19 cellular contexts compared by ENCODE assay signal in the genomic region with DNA sequence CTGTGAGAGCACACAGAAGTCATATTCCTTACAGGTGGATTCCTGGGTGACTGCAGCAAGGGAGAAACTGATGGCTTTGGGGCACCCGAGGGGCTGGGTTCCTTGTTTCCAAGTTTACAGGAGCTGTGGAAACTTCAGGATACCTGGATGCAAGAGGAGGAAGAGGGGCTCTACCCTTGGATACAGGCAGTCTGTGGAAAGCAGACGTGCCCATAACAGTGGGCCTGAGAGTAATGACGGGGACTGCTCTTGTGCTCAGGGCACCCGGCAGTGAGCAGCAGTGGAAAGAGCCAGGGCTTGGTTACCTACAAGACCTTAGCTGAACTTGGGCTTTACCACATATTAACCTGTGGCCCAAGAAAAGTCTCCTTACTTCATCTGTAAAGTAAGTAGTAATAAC.
"Had no signal": no experiment of that assay in that cellular context is flagged by ENCODE, and none has a peak within 500 bp of the region (broad histone marks: within the 10 kb centered on the region; RNA-seq: fewer than 3 reads in every experiment).

No MANE protein-coding gene starts in this region.

- H3K9me3 Mint-ChIP-seq: T-helper 1 cell treated with Interleukin-12 subunit alpha and Interleukin-12 subunit beta and Interleukin-4 antibody, amounts not matched to agents 30 μg/mL and 1 μg/mL, for 36 hours; WTC11 had no signal

- H3K4me1 ChIP-seq: heart left ventricle, parathyroid adenoma, stomach, suprapubic skin, tibial nerve had no signal

- H3K4me1 Mint-ChIP-seq: mesothelial cell of epicardium, nephron had no signal

- H3K27ac Mint-ChIP-seq: activated CD8-positive, alpha-beta memory T cell treated with anti-CD3 and anti-CD28 coated beads, Interleukin-2, amount 10 ng/mL, durations not matched to agents 7 days and 5 days; activated T-helper 2 cell treated with anti-CD3 and anti-CD28 coated beads, Interferon-gamma antibody, Interleukin-2, Interleukin-4, amounts not matched to agents 10 μg/mL and 5 μg/mL and 100 μg/mL, durations not matched to agents 14 hours and 24 hours and 36 hours; mesothelial cell of epicardium; nephron; T-helper 1 cell treated with Interleukin-12 subunit alpha and Interleukin-12 subunit beta and Interleukin-4 antibody, amounts not matched to agents 30 μg/mL and 1 μg/mL, for 36 hours; WTC11 had no signal

- H3K4me3 ChIP-seq: dorsolateral prefrontal cortex, heart left ventricle, stomach, suprapubic skin, tibial nerve had no signal

- H3K27ac ChIP-seq: dorsolateral prefrontal cortex, heart left ventricle, parathyroid adenoma, stomach, suprapubic skin, tibial nerve had no signal

- H3K9me3 ChIP-seq: stomach, suprapubic skin had no signal

- H3K9ac ChIP-seq: parathyroid adenoma had no signal

- DNase-seq: activated CD4-positive, alpha-beta T cell treated with anti-CD3 and anti-CD28 coated beads, Interleukin-2, amount 50 U/mL, for 48 hours; activated CD8-positive, alpha-beta memory T cell treated with anti-CD3 and anti-CD28 coated beads, Interleukin-2, amount 10 ng/mL, durations not matched to agents 7 days and 5 days; activated naive CD4-positive, alpha-beta T cell treated with Interleukin-2 at 50 U/mL for 16 hours; central memory CD4-positive, alpha-beta T cell; heart left ventricle; left ventricle myocardium superior; right cardiac atrium; stimulated activated CD4-positive, alpha-beta T cell treated with anti-CD3 and anti-CD28 coated beads, Interleukin-4, amount 100 ng/mL, for 24 hours; stomach; T1000 had no signal

- H3K36me3 ChIP-seq: heart left ventricle, stomach, suprapubic skin, tibial nerve had no signal

- H3K4me3 Mint-ChIP-seq: activated CD8-positive, alpha-beta memory T cell treated with anti-CD3 and anti-CD28 coated beads, Interleukin-2, amount 10 ng/mL, durations not matched to agents 7 days and 5 days; mesothelial cell of epicardium; nephron; T-helper 1 cell treated with Interleukin-12 subunit alpha and Interleukin-12 subunit beta and Interleukin-4 antibody, amounts not matched to agents 30 μg/mL and 1 μg/mL, for 36 hours; WTC11 had no signal

- H3K36me3 Mint-ChIP-seq: activated CD8-positive, alpha-beta memory T cell treated with anti-CD3 and anti-CD28 coated beads, Interleukin-2, amount 10 ng/mL, durations not matched to agents 7 days and 5 days; mesothelial cell of epicardium; WTC11 had no signal

- ATAC-seq: right cardiac atrium had no signal
